8 cellular contexts compared by ENCODE assay signal in the genomic region with DNA sequence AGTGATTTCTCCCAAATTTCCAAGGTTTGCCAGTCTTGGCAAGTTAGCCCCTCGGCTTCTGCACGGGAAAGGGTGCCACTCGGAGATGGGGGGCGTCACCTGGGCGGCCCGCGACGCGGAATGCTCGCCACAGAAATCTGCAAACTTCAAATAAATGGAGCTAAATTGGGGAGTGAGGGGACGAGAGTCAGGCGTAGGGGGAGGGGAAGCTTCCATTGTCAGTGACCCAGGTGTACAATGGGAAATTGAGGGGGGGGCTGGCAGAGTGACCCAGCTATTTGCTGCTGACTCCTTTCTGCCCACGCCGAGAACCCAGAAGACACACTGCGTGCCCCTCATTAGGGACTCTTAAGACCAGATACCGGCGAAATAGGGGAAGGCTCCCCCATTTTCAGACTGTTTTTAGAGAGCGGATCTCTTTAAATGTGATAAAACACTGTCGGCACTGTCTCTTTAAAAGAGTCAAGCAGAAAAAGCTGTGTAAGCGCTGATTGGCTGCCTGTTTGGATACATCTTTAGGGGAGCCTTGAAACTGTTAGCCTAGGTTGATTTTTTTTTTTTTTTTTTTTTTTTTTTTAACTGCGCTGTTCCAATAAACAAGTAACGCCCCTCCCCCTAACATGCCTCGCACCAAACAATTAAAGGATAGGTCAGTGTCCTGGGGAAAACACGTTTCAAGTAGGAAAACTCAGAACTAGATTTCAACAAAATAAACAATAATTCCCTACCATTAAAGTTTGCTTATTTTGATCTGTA. TPM values are rescaled to one million over a fixed set of nuclear protein-coding genes. Genes with fewer than 3 reads are reported as not detected.
DNase-seq lines count a peak whose midpoint lies in the region; ATAC-seq, FAIRE-seq and TF ChIP-seq lines count a peak whose summit lies in the region.

No MANE protein-coding gene starts in this region.

- H3K36me3 ChIP-seq in SU-DHL-6 (ENCODE audit: low read length): no peaks in the 10 kb centered on the region
- H3K36me3 ChIP-seq in urinary bladder (ENCODE audit: insufficient read depth): no peaks in the 10 kb centered on the region

- peaks cover 2% of the 10 kb centered on the region for H3K4me1 ChIP-seq in urinary bladder (ENCODE audit: insufficient read depth)

- no peaks in the 10 kb centered on the region for H3K9me2 ChIP-seq in SU-DHL-6 (replicated peaks; ENCODE audit: insufficient read depth, low read length)

- 0 out of 2 replicates have a peak, but pooled peaks cover 8% of the 10 kb centered on the region for H3F3A ChIP-seq in SU-DHL-6 (ENCODE audit: insufficient read depth)

- no peak for TF ChIP-seq POLR2A in H54 (IDR thresholded peaks at IDR 0.05; ENCODE audit: low read depth, low read length)

- H4K20me1 ChIP-seq in SU-DHL-6 (ENCODE audit: low read depth, low read length): no peaks in the 10 kb centered on the region; the same call in 1 of the 2 replicates

- peak; percentile 82 for ATAC-seq in Right ventricle myocardium superior (ENCODE audit: poor library complexity)

- peak; percentile 82 for DNase-seq in DMS 273 treated with DMSO at 0.1 percent for 48 hours (lab: John Stamatoyannopoulos, UW)
- DNase-seq in H54 (ENCODE audit: insufficient read length, low spot score): peak; percentile 84
- DNase-seq in NCI-H1436 (lab: John Stamatoyannopoulos, UW): peak; percentile 86
- peak; percentile 96 for DNase-seq in amniotic epithelial cell (ENCODE audit: low read depth)
- DNase-seq in Right ventricle myocardium superior: no peak
- peak; percentile 28 for DNase-seq in occipital lobe (lab: John Stamatoyannopoulos, UW)

- peak overlapping the region; percentile 20 for H3K27ac ChIP-seq in SU-DHL-6 (ENCODE audit: low read depth, low read length)
- H3K27ac ChIP-seq in urinary bladder (ENCODE audit: low read depth): peak overlapping the region; percentile 92

- H2AFZ ChIP-seq in SU-DHL-6 (ENCODE audit: low read depth, low read length, severe bottlenecking): peak overlapping the region; percentile 37

- H3K79me2 ChIP-seq in SU-DHL-6 (ENCODE audit: insufficient read depth, low read length): no peaks in the 10 kb centered on the region

- WGBS in urinary bladder: under 1% methylated on average over 24 of the region's 24 CpGs

- H3K4me2 ChIP-seq in SU-DHL-6 (ENCODE audit: low read depth, low read length, poor library complexity, severe bottlenecking): peak overlapping the region; percentile 69

- H3K9me3 ChIP-seq in SU-DHL-6 (ENCODE audit: insufficient read depth, low read length): no peaks in the 10 kb centered on the region

- no peak for TF ChIP-seq CTCF in SU-DHL-6 (IDR thresholded peaks at IDR 0.05; ENCODE audit: insufficient read depth, low read length, poor library complexity, severe bottlenecking)

- FAIRE-seq in H54 (lab: Jason Lieb, UNC): no peak

- peak overlapping the region; percentile 63 for H3K9ac ChIP-seq in SU-DHL-6 (ENCODE audit: low read length)

- H3K27me3 ChIP-seq in SU-DHL-6 (ENCODE audit: low read length): no peaks in the 10 kb centered on the region

- intact Hi-C loops in Right ventricle myocardium superior (cut with DNase I): loop anchor here (5.0 to 10.0 kb wide), 4 partner anchors 133 to 333 kb away; partner anchors contain the start of genes CYB5RL and MRPL37

- peak overlapping the region; percentile 91 for H3K4me3 ChIP-seq in SU-DHL-6 (ENCODE audit: insufficient read depth, low read length, poor library complexity, severe bottlenecking)
- peak overlapping the region; percentile 96 for H3K4me3 ChIP-seq in urinary bladder (ENCODE audit: low read depth, low read length)

RNA-seq across cellular contexts. Expression of gene SSBP3, which starts 1.2 kb away (rescaled TPM):
- total RNA-seq in Right ventricle myocardium superior: 49.1 TPM
- 46.8 TPM for total RNA-seq in occipital lobe
- total RNA-seq in urinary bladder: 21.7 TPM
- 59.1 TPM for polyA plus RNA-seq in urinary bladder
